8 cellular contexts compared by ENCODE assay signal in genomic region chr18:48541026-48541746, GRCh38. TPM values are rescaled to one million over a fixed set of nuclear protein-coding genes. Genes with fewer than 3 reads are reported as not detected.
DNase-seq lines count a peak whose midpoint lies in the region; ATAC-seq and TF ChIP-seq lines count a peak whose summit lies in the region.

No MANE protein-coding gene starts in this region.

- H3K4me3 Mint-ChIP-seq in activated B cell treated with CpG ODN at 0.5 μM for 24 hours, result peak overlapping the region; percentile 91
- peak overlapping the region; percentile 84 to 85 for H3K4me3 Mint-ChIP-seq in effector memory CD8-positive, alpha-beta T cell
- H3K4me3 Mint-ChIP-seq in stimulated activated memory B cell treated with anti-CD40 and anti-IgM and Interleukin-4, amounts not matched to agents 10 μg/mL and 1 μg/mL and 100 μg/mL, for 72 hours, result peak overlapping the region; percentile 89

- CTCF ChIA-PET in activated B cell treated with CpG ODN at 0.5 μM for 24 hours (lab: Charles Lee), result no interaction called here

- no peak for TF ChIP-seq POLR2A in lower leg skin (IDR thresholded peaks at IDR 0.05)

- H3K9me3 Mint-ChIP-seq in activated B cell treated with CpG ODN at 0.5 μM for 24 hours, result no peaks in the 10 kb centered on the region
- H3K9me3 Mint-ChIP-seq in effector memory CD8-positive, alpha-beta T cell, result no peaks in the 10 kb centered on the region
- no peaks in the 10 kb centered on the region for H3K9me3 Mint-ChIP-seq in stimulated activated memory B cell treated with anti-CD40 and anti-IgM and Interleukin-4, amounts not matched to agents 10 μg/mL and 1 μg/mL and 100 μg/mL, for 72 hours

- peak; percentile 29 for ATAC-seq in activated B cell treated with CpG ODN at 0.5 μM for 24 hours (ENCODE audit: low read depth)
- ATAC-seq in effector memory CD8-positive, alpha-beta T cell (replicated peaks), result peak; percentile 51
- peak; percentile 59 for ATAC-seq in stimulated activated memory B cell treated with anti-CD40 and anti-IgM and Interleukin-4, amounts not matched to agents 10 μg/mL and 1 μg/mL and 100 μg/mL, for 72 hours

- WGBS in lower leg skin, 2 donors, result 2 to 3% methylated on average over 27 to 44 of the region's 62 CpGs

- no peaks in the 10 kb centered on the region for H3K36me3 Mint-ChIP-seq in activated B cell treated with CpG ODN at 0.5 μM for 24 hours (ENCODE audit: low read depth)
- H3K36me3 Mint-ChIP-seq in effector memory CD8-positive, alpha-beta T cell (ENCODE audit: insufficient read depth), result no peaks in the 10 kb centered on the region
- H3K36me3 Mint-ChIP-seq in stimulated activated memory B cell treated with anti-CD40 and anti-IgM and Interleukin-4, amounts not matched to agents 10 μg/mL and 1 μg/mL and 100 μg/mL, for 72 hours, result no peaks in the 10 kb centered on the region

- POLR2A ChIA-PET in activated B cell treated with CpG ODN at 0.5 μM for 24 hours (lab: Charles Lee), result no interaction called here

- no peaks in the 10 kb centered on the region for H3K27me3 Mint-ChIP-seq in activated B cell treated with CpG ODN at 0.5 μM for 24 hours
- peaks cover 13 to 35% of the 10 kb centered on the region in 2 donors for H3K27me3 Mint-ChIP-seq in effector memory CD8-positive, alpha-beta T cell
- H3K27me3 Mint-ChIP-seq in stimulated activated memory B cell treated with anti-CD40 and anti-IgM and Interleukin-4, amounts not matched to agents 10 μg/mL and 1 μg/mL and 100 μg/mL, for 72 hours, result no peaks in the 10 kb centered on the region

- no peak for TF ChIP-seq CTCF in activated B cell treated with CpG ODN at 0.5 μM for 24 hours (IDR thresholded peaks at IDR 0.05)
- TF ChIP-seq CTCF in lower leg skin (IDR thresholded peaks at IDR 0.05), result no peak

- no peak overlapping the region for H3K27ac Mint-ChIP-seq in activated B cell treated with CpG ODN at 0.5 μM for 24 hours
- no peak overlapping the region for H3K27ac Mint-ChIP-seq in effector memory CD8-positive, alpha-beta T cell
- peak overlapping the region; percentile 63 for H3K27ac Mint-ChIP-seq in stimulated activated memory B cell treated with anti-CD40 and anti-IgM and Interleukin-4, amounts not matched to agents 10 μg/mL and 1 μg/mL and 100 μg/mL, for 72 hours

- peak; percentile 92 for DNase-seq in EH (ENCODE audit: low read depth)
- peak; percentile 55 for DNase-seq in H4 (ENCODE audit: low spot score)
- DNase-seq in NCI-H1105 (lab: John Stamatoyannopoulos, UW), result peak; percentile 38
- DNase-seq in activated B cell treated with CpG ODN at 0.5 μM for 24 hours, result peak; percentile 42
- peak in 1 of 3 experiments; percentile 6 for DNase-seq in effector memory CD8-positive, alpha-beta T cell
- peak; percentile 50 to 95 for DNase-seq in lower leg skin (ENCODE audit: low spot score in 2 of 2)
- DNase-seq in COLO829 (ENCODE audit: low spot score), result no peak

- H3K4me3 ChIP-seq in lower leg skin (ENCODE audit: low read depth, poor library complexity, severe bottlenecking), result peak overlapping the region; percentile 52

- peaks cover 8% of the 10 kb centered on the region for H3K4me1 Mint-ChIP-seq in activated B cell treated with CpG ODN at 0.5 μM for 24 hours
- peaks cover 0 to 4% of the 10 kb centered on the region in 2 donors for H3K4me1 Mint-ChIP-seq in effector memory CD8-positive, alpha-beta T cell (ENCODE audit: low read depth in 2 of 2)
- peaks cover 17% of the 10 kb centered on the region for H3K4me1 Mint-ChIP-seq in stimulated activated memory B cell treated with anti-CD40 and anti-IgM and Interleukin-4, amounts not matched to agents 10 μg/mL and 1 μg/mL and 100 μg/mL, for 72 hours

- intact Hi-C loops in activated B cell treated with CpG ODN at 0.5 μM for 24 hours (cut with micrococcal nuclease) (loop anchor here (1.0 to 2.0 kb wide), 2 partner anchors 126 to 610 kb away; no protein-coding TSS in a partner anchor), lower leg skin (cut with DNase I; ENCODE audit: low total_unique reads) (no loop called here)

RNA-seq across cellular contexts. Expression of gene CTIF, which starts 2.4 kb away (rescaled TPM):
- 4.7 and 5.0 TPM in 2 replicates for total RNA-seq in H4 (2014; rRNA removed; shearing (Covaris generic))
- total RNA-seq in activated B cell treated with CpG ODN at 0.5 μM for 24 hours, result 9.3 and 9.7 TPM in 2 replicates
- 10 to 100 TPM; 22.6 to 44.0 (median 30.2) TPM for total RNA-seq in lower leg skin
